In the genomic region with DNA sequence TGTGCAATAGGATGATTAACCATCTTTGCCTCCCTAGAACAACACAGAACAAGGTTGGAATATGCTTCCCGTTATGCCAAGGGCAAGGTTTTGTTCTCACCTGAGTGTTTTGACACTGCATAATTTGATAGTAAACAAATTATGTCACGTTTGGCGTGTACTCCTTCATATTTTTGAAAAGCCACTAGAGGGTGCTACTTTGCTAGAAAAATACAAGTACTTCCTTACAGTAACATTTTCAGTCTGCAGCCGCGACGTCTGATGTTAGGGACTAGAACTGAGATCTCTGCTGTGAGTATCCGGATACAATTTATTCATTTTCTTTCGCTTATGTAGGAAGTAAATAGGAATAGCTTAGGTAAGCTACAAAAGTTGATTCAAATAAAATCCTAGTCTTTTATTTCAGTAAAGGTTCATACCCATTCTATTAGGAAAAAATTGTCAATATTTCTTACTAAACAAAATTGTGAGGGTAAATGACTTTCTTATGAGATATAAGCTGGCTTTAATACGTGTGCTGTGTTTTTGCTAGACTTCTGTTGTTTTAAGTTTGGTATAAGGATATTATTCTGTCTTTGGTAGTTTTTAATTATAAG, we compare ENCODE assay signal across 1 cellular context.
TF ChIP-seq lines count a peak whose summit lies in the region.

No MANE protein-coding gene starts in this region.

TF ChIP-seq in WTC11, 78 proteins besides CTCF, POLR2A, EP300 and RAD21 (continued from another document):
- TF ChIP-seq IRF2 (CRISPR knock-in tag; IDR thresholded peaks at IDR 0.05; ENCODE audit: borderline replicate concordance, low read depth) (no peak), ERG (CRISPR knock-in tag; IDR thresholded peaks at IDR 0.05) (no peak), JAZF1 (CRISPR knock-in tag; IDR thresholded peaks at IDR 0.05) (no peak)
